ENCODE assay signal across 8 cellular contexts in genomic region chr11:62671604-62672528, GRCh38. TPM values are rescaled to one million over a fixed set of nuclear protein-coding genes. Genes with fewer than 3 reads are reported as not detected.
A peak's percentile ranks its signal among the peaks of the same experiment; 100 is the strongest.
DNase-seq lines count a peak whose midpoint lies in the region; ATAC-seq and TF ChIP-seq lines count a peak whose summit lies in the region.

TSS of gene LBHD1 (minus strand) at chr11:62672267. CDS start at chr11:62670031, 2,236 bp downstream.
TSS of gene UQCC3 (plus strand) at chr11:62671673. CDS start at chr11:62671746, 73 bp downstream.

- H3K9ac ChIP-seq in KMS-11 (peak within 1 kb of the TSS; percentile 62), fibroblast of lung (ENCODE audit: insufficient read depth, low read length) (peak within 1 kb of the TSS; percentile 66)

- H3K4me1 ChIP-seq in KMS-11 (ENCODE audit: low read depth, poor library complexity, severe bottlenecking): peaks cover 11% of the 10 kb centered on the region
- H3K4me1 ChIP-seq in fibroblast of lung (ENCODE audit: control insufficient read depth, extremely low read depth, insufficient read depth, low read length): peaks cover 2% of the 10 kb centered on the region

- H3K4me3 ChIP-seq in KMS-11 (IDR thresholded peaks at IDR 0.05; ENCODE audit: insufficient read depth, low read depth, low read length) (no peak within 1 kb of the TSS), fibroblast of lung (replicated peaks in 1 of 4; ENCODE audit: control extremely low read depth in 1 of 4, insufficient read depth in 1 of 4, low read depth in 3 of 4, low read length in 4 of 4) (peak within 1 kb of the TSS; percentile 51 to 92 (median 66))

- H3K4me2 ChIP-seq in KMS-11: peak within 1 kb of the TSS; percentile 80
- H3K4me2 ChIP-seq in fibroblast of lung (ENCODE audit: extremely low read depth, insufficient read depth, low read length): peak within 1 kb of the TSS; percentile 88

- H3K36me3 ChIP-seq in KMS-11 (ENCODE audit: insufficient read depth): no peaks in the 10 kb centered on the region
- peaks cover 9% of the 10 kb centered on the region for H3K36me3 ChIP-seq in fibroblast of lung (ENCODE audit: control insufficient read depth, insufficient read depth, low read length)

- H3K4me1 Mint-ChIP-seq in activated T-helper 17 cell treated with anti-CD3 and anti-CD28 coated beads, Interleukin-2, amount 50 U/mL, for 72 hours: peaks cover 20% of the 10 kb centered on the region
- H3K4me1 Mint-ChIP-seq in natural killer cell treated with Interleukin-12 subunit alpha and Interleukin-12 subunit beta and Interleukin-15 and Interleukin-18, amount 100 ng/mL, for 72 hours (ENCODE audit: low read depth in 2 of 2): peaks cover 25 to 31% of the 10 kb centered on the region in 2 donors
- peaks cover 63% of the 10 kb centered on the region for H3K4me1 Mint-ChIP-seq in stimulated activated naive CD8-positive, alpha-beta T cell treated with anti-CD3 and anti-CD28 coated beads, Interleukin-15, Interleukin-2, amounts not matched to agents 100 ng/mL and 50 ng/mL, for 24 hours (ENCODE audit: low read depth)

- in situ Hi-C loops in Caki2 (cut with HindIII; ENCODE audit: low pct_unique_long_range_greater_than_20kb, low sequenced_read_pairs): no loop called here

- H3K27me3 ChIP-seq in KMS-11 (ENCODE audit: insufficient read depth, low read depth): no peaks in the 10 kb centered on the region
- H3K27me3 ChIP-seq in fibroblast of lung (ENCODE audit: control insufficient read depth, insufficient read depth, low read length): no peaks in the 10 kb centered on the region

- peaks cover 93% of the 10 kb centered on the region for H3K36me3 Mint-ChIP-seq in activated T-helper 17 cell treated with anti-CD3 and anti-CD28 coated beads, Interleukin-2, amount 50 U/mL, for 72 hours (ENCODE audit: low read depth)
- peaks cover 13% of the 10 kb centered on the region for H3K36me3 Mint-ChIP-seq in natural killer cell treated with Interleukin-12 subunit alpha and Interleukin-12 subunit beta and Interleukin-15 and Interleukin-18, amount 100 ng/mL, for 72 hours
- peaks cover 55% of the 10 kb centered on the region for H3K36me3 Mint-ChIP-seq in stimulated activated naive CD8-positive, alpha-beta T cell treated with anti-CD3 and anti-CD28 coated beads, Interleukin-15, Interleukin-2, amounts not matched to agents 100 ng/mL and 50 ng/mL, for 24 hours (ENCODE audit: low read depth)

- H3K27ac Mint-ChIP-seq in activated T-helper 17 cell treated with anti-CD3 and anti-CD28 coated beads, Interleukin-2, amount 50 U/mL, for 72 hours: peak within 1 kb of the TSS; percentile 98
- peak within 1 kb of the TSS; percentile 91 to 96 for H3K27ac Mint-ChIP-seq in natural killer cell treated with Interleukin-12 subunit alpha and Interleukin-12 subunit beta and Interleukin-15 and Interleukin-18, amount 100 ng/mL, for 72 hours
- peak within 1 kb of the TSS; percentile 99 for H3K27ac Mint-ChIP-seq in stimulated activated naive CD8-positive, alpha-beta T cell treated with anti-CD3 and anti-CD28 coated beads, Interleukin-15, Interleukin-2, amounts not matched to agents 100 ng/mL and 50 ng/mL, for 24 hours

- peak within 1 kb of the TSS; percentile 99 for H3K4me3 Mint-ChIP-seq in activated T-helper 17 cell treated with anti-CD3 and anti-CD28 coated beads, Interleukin-2, amount 50 U/mL, for 72 hours
- H3K4me3 Mint-ChIP-seq in natural killer cell treated with Interleukin-12 subunit alpha and Interleukin-12 subunit beta and Interleukin-15 and Interleukin-18, amount 100 ng/mL, for 72 hours: peak within 1 kb of the TSS; percentile 94
- peak within 1 kb of the TSS; percentile 96 for H3K4me3 Mint-ChIP-seq in stimulated activated naive CD8-positive, alpha-beta T cell treated with anti-CD3 and anti-CD28 coated beads, Interleukin-15, Interleukin-2, amounts not matched to agents 100 ng/mL and 50 ng/mL, for 24 hours

- no peaks in the 10 kb centered on the region for H3K9me3 Mint-ChIP-seq in activated T-helper 17 cell treated with anti-CD3 and anti-CD28 coated beads, Interleukin-2, amount 50 U/mL, for 72 hours
- H3K9me3 Mint-ChIP-seq in natural killer cell treated with Interleukin-12 subunit alpha and Interleukin-12 subunit beta and Interleukin-15 and Interleukin-18, amount 100 ng/mL, for 72 hours: no peaks in the 10 kb centered on the region
- no peaks in the 10 kb centered on the region for H3K9me3 Mint-ChIP-seq in stimulated activated naive CD8-positive, alpha-beta T cell treated with anti-CD3 and anti-CD28 coated beads, Interleukin-15, Interleukin-2, amounts not matched to agents 100 ng/mL and 50 ng/mL, for 24 hours

- TF ChIP-seq CTCF in KMS-11 (conservative IDR thresholded peaks at IDR 0.05; ENCODE audit: low read depth, low read length) (no peak), fibroblast of lung (conservative IDR thresholded peaks at IDR 0.05 in 1 of 2, IDR thresholded peaks at IDR 0.05 in 1 of 2; ENCODE audit: low read depth in 1 of 2, low read length in 2 of 2) (no peak)

- peak; percentile 49 for ATAC-seq in GM21528 (IDR thresholded peaks at IDR 0.05; ENCODE audit: low FRiP score, unreplicated experiment)
- peak; percentile 89 for ATAC-seq in activated T-helper 17 cell treated with anti-CD3 and anti-CD28 coated beads, Interleukin-2, amount 50 U/mL, for 72 hours (replicated peaks)
- ATAC-seq in natural killer cell treated with Interleukin-12 subunit alpha and Interleukin-12 subunit beta and Interleukin-15 and Interleukin-18, amount 100 ng/mL, for 72 hours: peak; percentile 92 to 94

- H3K79me2 ChIP-seq in KMS-11 (ENCODE audit: insufficient read depth, low read depth) (peaks cover 10% of the 10 kb centered on the region; the same call in 1 of the 2 replicates), fibroblast of lung (ENCODE audit: control insufficient read depth, insufficient read depth, low read length) (peaks cover 11% of the 10 kb centered on the region)

- H3K27ac ChIP-seq in KMS-11 (peak within 1 kb of the TSS; percentile 61), fibroblast of lung (ENCODE audit: insufficient read depth, low read length) (peak within 1 kb of the TSS; percentile 70)

- peak within 1 kb of the TSS; percentile 56 for H2AFZ ChIP-seq in KMS-11 (ENCODE audit: low read depth)
- peak within 1 kb of the TSS; percentile 68 for H2AFZ ChIP-seq in fibroblast of lung (ENCODE audit: low read length)

- no peaks in the 10 kb centered on the region for H3K27me3 Mint-ChIP-seq in activated T-helper 17 cell treated with anti-CD3 and anti-CD28 coated beads, Interleukin-2, amount 50 U/mL, for 72 hours
- H3K27me3 Mint-ChIP-seq in natural killer cell treated with Interleukin-12 subunit alpha and Interleukin-12 subunit beta and Interleukin-15 and Interleukin-18, amount 100 ng/mL, for 72 hours: no peaks in the 10 kb centered on the region
- H3K27me3 Mint-ChIP-seq in stimulated activated naive CD8-positive, alpha-beta T cell treated with anti-CD3 and anti-CD28 coated beads, Interleukin-15, Interleukin-2, amounts not matched to agents 100 ng/mL and 50 ng/mL, for 24 hours: no peaks in the 10 kb centered on the region

- H3K9me3 ChIP-seq in fibroblast of lung (ENCODE audit: control insufficient read depth, insufficient read depth, low read depth, low read length): no peaks in the 10 kb centered on the region

- DNase-seq in Caki2 (ENCODE audit: low read depth): peak; percentile 80
- peak; percentile 92 for DNase-seq in RKO (ENCODE audit: low spot score)
- DNase-seq in fibroblast of lung (ENCODE audit: low read depth in 2 of 2): peak; percentile 88 to 92
- DNase-seq in natural killer cell treated with Interleukin-12 subunit alpha and Interleukin-12 subunit beta and Interleukin-15 and Interleukin-18, amount 100 ng/mL, for 72 hours (ENCODE audit: low spot score): peak; percentile 84

- H4K20me1 ChIP-seq in KMS-11 (ENCODE audit: insufficient read depth): no peaks in the 10 kb centered on the region
- no peaks in the 10 kb centered on the region for H4K20me1 ChIP-seq in fibroblast of lung (ENCODE audit: control insufficient read depth, extremely low read depth, insufficient read depth, low read length)

RNA-seq across cellular contexts. Expression of gene LBHD1, which starts in this region (rescaled TPM):
- total RNA-seq in Caki2 (2014; rRNA removed; shearing (Covaris generic); ENCODE audit: low replicate concordance): 1.9 and 3.2 TPM in 2 replicates
- total RNA-seq in activated T-helper 17 cell treated with anti-CD3 and anti-CD28 coated beads, Interleukin-2, amount 50 U/mL, for 72 hours: 10 to 100 TPM; 27.0 to 28.5 TPM
- 3.6 and 4.5 TPM in 2 replicates for total RNA-seq in fibroblast of lung
- polyA plus RNA-seq in fibroblast of lung: 3.1 and 3.4 TPM in 2 replicates
- polyA plus RNA-seq in fibroblast of lung (2012): 2.0 and 2.7 TPM in 2 replicates
- polyA minus RNA-seq in fibroblast of lung (ENCODE audit: low replicate concordance): 3.9 and 14.8 TPM in 2 replicates
- total RNA-seq in natural killer cell treated with Interleukin-12 subunit alpha and Interleukin-12 subunit beta and Interleukin-15 and Interleukin-18, amount 100 ng/mL, for 72 hours: 10 to 100 TPM; 20.9 to 33.7 TPM

RNA-seq across cellular contexts. Expression of gene UQCC3, which starts in this region (rescaled TPM):
- total RNA-seq in Caki2 (2014; rRNA removed; shearing (Covaris generic); ENCODE audit: low replicate concordance): 18.2 and 25.6 TPM in 2 replicates
- total RNA-seq in activated T-helper 17 cell treated with anti-CD3 and anti-CD28 coated beads, Interleukin-2, amount 50 U/mL, for 72 hours: 1 to 10 TPM; 2.5 to 2.7 TPM
- 12.1 and 14.0 TPM in 2 replicates for total RNA-seq in fibroblast of lung
- 4.7 and 7.3 TPM in 2 replicates for polyA plus RNA-seq in fibroblast of lung
- 10.3 and 15.9 TPM in 2 replicates for polyA plus RNA-seq in fibroblast of lung (2012)
- 0.63 and 2.7 TPM in 2 replicates for polyA minus RNA-seq in fibroblast of lung (ENCODE audit: low replicate concordance)
- total RNA-seq in natural killer cell treated with Interleukin-12 subunit alpha and Interleukin-12 subunit beta and Interleukin-15 and Interleukin-18, amount 100 ng/mL, for 72 hours: 1 to 10 TPM; 6.1 to 8.8 TPM
